18 cellular contexts compared by ENCODE assay signal in the genomic region with DNA sequence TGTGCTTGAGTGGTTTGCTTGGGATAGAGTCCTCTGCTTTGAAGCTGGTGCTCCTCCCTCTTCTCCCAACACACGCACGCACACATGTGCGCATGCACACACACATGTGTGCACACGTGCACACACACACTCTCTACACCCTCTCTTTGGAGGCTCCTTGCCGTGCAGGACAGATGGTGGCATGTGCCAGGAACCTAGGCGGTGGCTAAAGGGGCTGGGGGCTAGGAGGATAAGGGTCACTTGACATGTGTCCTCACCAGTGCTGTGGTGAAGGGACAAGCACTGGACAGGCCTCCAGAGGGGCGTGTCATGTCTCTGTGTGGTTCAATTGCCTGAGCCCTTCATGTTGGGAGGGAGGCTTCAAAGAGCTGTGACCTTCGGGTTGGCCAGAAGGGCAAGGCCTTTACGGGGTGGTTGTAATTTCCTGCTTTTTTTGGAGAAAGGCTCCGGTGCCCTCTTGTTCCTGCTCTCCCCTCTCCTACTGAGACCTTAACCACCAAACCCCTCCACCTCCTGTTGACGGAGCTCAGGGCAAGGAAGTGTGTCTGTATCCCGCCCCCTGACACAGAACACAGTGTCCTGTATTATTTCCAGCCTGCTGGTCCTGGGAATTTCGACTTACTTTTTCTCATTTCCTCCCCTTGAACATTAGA.
DNase-seq lines count a peak whose midpoint lies in the region; ATAC-seq and TF ChIP-seq lines count a peak whose summit lies in the region.
"Had no signal": no experiment of that assay in that cellular context is flagged by ENCODE, and none has a peak within 500 bp of the region (broad histone marks: within the 10 kb centered on the region; RNA-seq: fewer than 3 reads in every experiment).

No MANE protein-coding gene starts in this region.

- H3K27me3 ChIP-seq in mammary epithelial cell (ENCODE audit: insufficient read depth, low read length) (no peaks in the 10 kb centered on the region), suprapubic skin (no peaks in the 10 kb centered on the region)

- peak; percentile 48 to 55 for ATAC-seq in left cardiac atrium
- no peak for ATAC-seq in T-cell (replicated peaks in 1 of 4)
- no peak for ATAC-seq in HG03159 (IDR thresholded peaks at IDR 0.05; ENCODE audit: unreplicated experiment)
- ATAC-seq: K562 had no signal

- no peaks in the 10 kb centered on the region for H3K27me3 Mint-ChIP-seq in nephron (ENCODE audit: low read depth)
- H3K27me3 Mint-ChIP-seq in T-cell = peaks cover 0 to 16% of the 10 kb centered on the region in 2 donors
- H3K27me3 Mint-ChIP-seq: progenitor cell of endocrine pancreas had no signal

- H3K4me1 ChIP-seq in mammary epithelial cell (ENCODE audit: insufficient read depth, low read length) = peaks cover 9% of the 10 kb centered on the region
- peaks cover 37% of the 10 kb centered on the region for H3K4me1 ChIP-seq in suprapubic skin

- no peak for TF ChIP-seq CTCF in mammary epithelial cell (conservative IDR thresholded peaks at IDR 0.05 in 1 of 2, IDR thresholded peaks at IDR 0.05 in 1 of 2; ENCODE audit: extremely low read depth in 1 of 2, insufficient read depth in 1 of 2, low read depth in 1 of 2, low read length in 2 of 2)
- no peak for TF ChIP-seq CTCF in nephron (IDR thresholded peaks at IDR 0.05; ENCODE audit: unreplicated experiment in 3 of 3)
- TF ChIP-seq CTCF in suprapubic skin (IDR thresholded peaks at IDR 0.05) = no peak

- BruUV-seq in mammary epithelial cell (replicated peaks; lab: Mats Ljungman, UMichigan) = no TSS peak

- H3K4me1 Mint-ChIP-seq in nephron (peaks cover 45% of the 10 kb centered on the region), T-cell (no peaks in the 10 kb centered on the region)
- H3K4me1 Mint-ChIP-seq: activated CD4-positive, alpha-beta T cell treated with anti-CD3 and anti-CD28 coated beads, Interleukin-2, amount 10 ng/mL, durations not matched to agents 24 days and 14 days; activated naive CD8-positive, alpha-beta T cell treated with anti-CD3 and anti-CD28 coated beads, Interleukin-2, amount 10 ng/mL, durations not matched to agents 7 days and 5 days had no signal

- H3K4me2 ChIP-seq in mammary epithelial cell (ENCODE audit: insufficient read depth, low read depth, low read length) = no peak overlapping the region

- no peaks in the 10 kb centered on the region for H3K9me3 ChIP-seq in mammary epithelial cell (replicated peaks; ENCODE audit: insufficient read depth, low read length)
- H3K9me3 ChIP-seq in suprapubic skin = no peaks in the 10 kb centered on the region

- H3K36me3 Mint-ChIP-seq in nephron (ENCODE audit: low read depth) (no peaks in the 10 kb centered on the region), T-cell (no peaks in the 10 kb centered on the region)
- H3K36me3 Mint-ChIP-seq: activated naive CD8-positive, alpha-beta T cell treated with anti-CD3 and anti-CD28 coated beads, Interleukin-2, amount 10 ng/mL, durations not matched to agents 7 days and 5 days had no signal

- CTCF ChIA-PET in mammary epithelial cell (lab: Charles Lee; ENCODE audit: low non-redundant PET) = no interaction called here
- CTCF ChIA-PET in T-cell (lab: Charles Lee) = no interaction called here

- H3K27ac ChIP-seq in mammary epithelial cell (ENCODE audit: insufficient read depth, low read depth, low read length) = no peak overlapping the region
- H3K27ac ChIP-seq in suprapubic skin = peak overlapping the region; percentile 75

- H3K27ac Mint-ChIP-seq in nephron (peak overlapping the region; percentile 36 to 88 (median 57)), T-cell (no peak overlapping the region)
- H3K27ac Mint-ChIP-seq: activated CD4-positive, alpha-beta T cell treated with anti-CD3 and anti-CD28 coated beads, Interleukin-2, amount 10 ng/mL, durations not matched to agents 24 days and 14 days; activated naive CD8-positive, alpha-beta T cell treated with anti-CD3 and anti-CD28 coated beads, Interleukin-2, amount 10 ng/mL, durations not matched to agents 7 days and 5 days; activated T-cell treated with anti-CD3 and anti-CD28 coated beads, Interleukin-2, amount 50 U/mL, for 24 hours; progenitor cell of endocrine pancreas had no signal

- in situ Hi-C loops in mammary epithelial cell (cut with MboI; ENCODE audit: low sequenced_read_pairs in 2 of 2) = loop anchor here in 1 of 2 donors (25.0 kb wide), 1 partner anchor 265 kb away; no protein-coding TSS in a partner anchor

- no peak for DNase-seq in mammary epithelial cell
- peak; percentile 45 for DNase-seq in left cardiac atrium
- no peak for DNase-seq in suprapubic skin (ENCODE audit: low spot score in 2 of 2)
- no peak for DNase-seq in hypothalamus (lab: John Stamatoyannopoulos, UW)
- DNase-seq in T-cell = no peak
- no peak for DNase-seq in activated effector memory CD4-positive, alpha-beta T cell treated with anti-CD3 and anti-CD28 coated beads, Interleukin-2, amount 50 U/mL, for 16 hours
- DNase-seq: activated CD4-positive, alpha-beta T cell treated with anti-CD3 and anti-CD28 coated beads, Interleukin-2, amount 10 ng/mL, durations not matched to agents 24 days and 14 days; activated naive CD8-positive, alpha-beta T cell treated with anti-CD3 and anti-CD28 coated beads, Interleukin-2, amount 10 ng/mL, durations not matched to agents 7 days and 5 days; activated T-cell treated with anti-CD3 and anti-CD28 coated beads, Interleukin-2, amount 50 U/mL, for 24 hours; GOT3; NCI-H1092 treated with DMSO at 0.1 percent for 48 hours; SHP77; stimulated activated CD4-positive, alpha-beta T cell treated with anti-CD3 and anti-CD28 coated beads, Interleukin-2, amount 100 ng/mL, for 48 hours; T-helper 9 cell had no signal

- TF ChIP-seq EP300 in suprapubic skin (IDR thresholded peaks at IDR 0.05) = no peak

- H3K4me3 Mint-ChIP-seq in nephron (no peak overlapping the region), T-cell (no peak overlapping the region)
- H3K4me3 Mint-ChIP-seq: activated CD4-positive, alpha-beta T cell treated with anti-CD3 and anti-CD28 coated beads, Interleukin-2, amount 10 ng/mL, durations not matched to agents 24 days and 14 days; activated naive CD8-positive, alpha-beta T cell treated with anti-CD3 and anti-CD28 coated beads, Interleukin-2, amount 10 ng/mL, durations not matched to agents 7 days and 5 days; activated T-cell treated with anti-CD3 and anti-CD28 coated beads, Interleukin-2, amount 50 U/mL, for 24 hours had no signal

- dilution Hi-C loops in mammary epithelial cell (cut with HindIII; ENCODE audit: low sequenced_read_pairs) = no loop called here

- H3K79me2 ChIP-seq in mammary epithelial cell (ENCODE audit: insufficient read depth, low read length) = no peaks in the 10 kb centered on the region

- POLR2A ChIA-PET in T-cell (lab: Charles Lee) = no interaction called here

- 69% methylated on average over 11 of the region's 13 CpGs for WGBS in mammary epithelial cell (ENCODE audit: low coverage, missing lambda C conversion rate)
- 68% methylated on average over 13 of the region's 13 CpGs for WGBS in suprapubic skin

- intact Hi-C loops in mammary epithelial cell (cut with micrococcal nuclease) (no loop called here), left cardiac atrium (cut with DNase I) (loop anchor here in 1 of 2 donors (2.0 kb wide), 1 partner anchor 28 kb away; no protein-coding TSS in a partner anchor)

- H3K9me3 Mint-ChIP-seq in nephron (no peaks in the 10 kb centered on the region), T-cell (peaks cover 0 to 5% (median 0%) of the 10 kb centered on the region in 3 donors)
- H3K9me3 Mint-ChIP-seq: activated CD4-positive, alpha-beta T cell treated with anti-CD3 and anti-CD28 coated beads, Interleukin-2, amount 10 ng/mL, durations not matched to agents 24 days and 14 days; activated naive CD8-positive, alpha-beta T cell treated with anti-CD3 and anti-CD28 coated beads, Interleukin-2, amount 10 ng/mL, durations not matched to agents 7 days and 5 days; activated T-cell treated with anti-CD3 and anti-CD28 coated beads, Interleukin-2, amount 50 U/mL, for 24 hours had no signal

- H3K9ac ChIP-seq in mammary epithelial cell (ENCODE audit: insufficient read depth, low read length) = no peak overlapping the region

- no peak for TF ChIP-seq POLR2A in suprapubic skin (IDR thresholded peaks at IDR 0.05)

- no peak overlapping the region for H3K4me3 ChIP-seq in mammary epithelial cell (replicated peaks in 1 of 3; ENCODE audit: insufficient read depth in 1 of 3, low read depth in 2 of 3, low read length in 3 of 3)
- no peak overlapping the region for H3K4me3 ChIP-seq in suprapubic skin
- H3K4me3 ChIP-seq: K562 had no signal

- no peaks in the 10 kb centered on the region for H4K20me1 ChIP-seq in mammary epithelial cell (ENCODE audit: insufficient read depth, low read length)

- H2AFZ ChIP-seq in mammary epithelial cell (ENCODE audit: low read depth, low read length) = peak overlapping the region; percentile 50

- no peaks in the 10 kb centered on the region for H3K36me3 ChIP-seq in mammary epithelial cell (ENCODE audit: insufficient read depth, low read length)
- H3K36me3 ChIP-seq in suprapubic skin = no peaks in the 10 kb centered on the region

Comparison
In these comparisons a context has a peak if more than half of its experiments do, and no peak if none do; other contexts are left out.
1. ATAC-seq: peak in left cardiac atrium (2 of 2); none in T-cell (0 of 4) and HG03159 (single experiment).
2. H3K27ac Mint-ChIP-seq: peak in nephron (3 of 3); none in T-cell (0 of 2).